Comparison of ENCODE assay signal across 8 cellular contexts in the genomic region with DNA sequence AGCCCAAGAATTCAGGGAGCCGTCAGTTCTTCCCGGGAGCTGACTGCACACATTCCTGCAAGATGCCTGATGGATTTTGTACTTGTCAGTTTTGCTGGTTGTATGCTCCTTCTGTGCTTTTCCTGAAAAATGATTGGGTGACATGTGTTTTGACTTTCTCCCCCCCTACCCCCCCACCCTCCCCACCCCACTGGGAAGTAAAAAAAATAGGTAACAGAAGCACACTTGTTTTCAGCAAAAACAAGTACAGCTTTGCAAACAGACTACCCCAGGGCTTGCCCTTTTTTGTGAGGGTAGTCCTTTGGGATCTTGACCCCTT. TPM values are rescaled to one million over a fixed set of nuclear protein-coding genes. Genes with fewer than 3 reads are reported as not detected.
DNase-seq lines count a peak whose midpoint lies in the region; ATAC-seq, FAIRE-seq and TF ChIP-seq lines count a peak whose summit lies in the region.

No MANE protein-coding gene starts in this region.

- H3K9me3 ChIP-seq in A549 = no peaks in the 10 kb centered on the region
- no peaks in the 10 kb centered on the region for H3K9me3 ChIP-seq in IMR-90 (ENCODE audit: control insufficient read depth, insufficient read depth, low read length)
- H3K9me3 ChIP-seq in mucosa of stomach (ENCODE audit: control insufficient read depth, low read length) = no peaks in the 10 kb centered on the region

- no peak for TF ChIP-seq RAD21 in A549 (conservative IDR thresholded peaks at IDR 0.05 in 1 of 2, IDR thresholded peaks at IDR 0.05 in 1 of 2)
- no peak for TF ChIP-seq RAD21 in IMR-90 (IDR thresholded peaks at IDR 0.05; ENCODE audit: low read length)

- no peak overlapping the region for H3K14ac ChIP-seq in IMR-90 (replicated peaks; ENCODE audit: low read depth, low read length)

- H2AK9ac ChIP-seq in IMR-90 (replicated peaks; ENCODE audit: low read depth, low read length, poor library complexity) = peak overlapping the region; percentile 96

- no peak overlapping the region for H2BK120ac ChIP-seq in IMR-90 (ENCODE audit: low read depth, low read length)

- peaks cover 5% of the 10 kb centered on the region for H3K27me3 Mint-ChIP-seq in chondrocyte (ENCODE audit: low read depth)

- H2AK5ac ChIP-seq in IMR-90 (ENCODE audit: low read depth, low read length) = no peak overlapping the region

- no peak for TF ChIP-seq CTCF in A549 (IDR thresholded peaks at IDR 0.05)
- TF ChIP-seq CTCF in IMR-90 (conservative IDR thresholded peaks at IDR 0.05; ENCODE audit: low read depth, low read length) = no peak
- TF ChIP-seq CTCF in chondrocyte (IDR thresholded peaks at IDR 0.05) = no peak

- H3K4ac ChIP-seq in IMR-90 (ENCODE audit: low read depth, low read length) = no peak overlapping the region

- peak overlapping the region; percentile 89 for H2AFZ ChIP-seq in IMR-90 (replicated peaks; ENCODE audit: low read length, poor library complexity)

- peaks cover 17% of the 10 kb centered on the region for H3K36me3 ChIP-seq in IMR-90 (ENCODE audit: control insufficient read depth, insufficient read depth, low read length)
- peaks cover 3% of the 10 kb centered on the region for H3K36me3 ChIP-seq in mucosa of stomach (ENCODE audit: control insufficient read depth, insufficient read depth, low read length)

- peak overlapping the region; percentile 97 for H3K27ac ChIP-seq in A549
- H3K27ac ChIP-seq in IMR-90 (ENCODE audit: insufficient read depth, low read length) = no peak overlapping the region

- in situ Hi-C loops in IMR-90 (cut with MboI; ENCODE audit: low sequenced_read_pairs) = no loop called here

- FAIRE-seq in A549 (lab: Jason Lieb, UNC) = no peak

- H3K18ac ChIP-seq in IMR-90 (ENCODE audit: low read depth, low read length) = no peak overlapping the region

- H3K56ac ChIP-seq in IMR-90 (ENCODE audit: extremely low read depth, insufficient read depth, low read length) = no peak overlapping the region

- H3K9ac ChIP-seq in IMR-90 (ENCODE audit: low read depth, low read length) (peak overlapping the region; percentile 78), mucosa of stomach (ENCODE audit: low read length) (peak overlapping the region; percentile 66)

- H3K9me3 Mint-ChIP-seq in chondrocyte (ENCODE audit: low read depth) = no peaks in the 10 kb centered on the region

- H3K27ac Mint-ChIP-seq in chondrocyte (ENCODE audit: unreplicated experiment) = peak overlapping the region; percentile 94

- no peak for TF ChIP-seq POLR2A in A549 (IDR thresholded peaks at IDR 0.05; ENCODE audit: low read length)
- no peak for TF ChIP-seq POLR2A in IMR-90 (IDR thresholded peaks at IDR 0.05; ENCODE audit: low read depth, low read length)

- CTCF ChIA-PET in A549 (lab: Yijun Ruan, JAX) (interaction anchor here (0.5 to 2.0 kb wide), 5 partner anchors 22 to 338 kb away, joined by 3 to 4 read pairs (median 3); no protein-coding TSS in a partner anchor), IMR-90 (lab: Yijun Ruan, JAX) (no interaction called here)

- peaks cover 25 to 49% of the 10 kb centered on the region in 2 experiments for H3K79me1 ChIP-seq in IMR-90 (ENCODE audit: low read depth in 1 of 2, low read length in 2 of 2)

- H4K91ac ChIP-seq in IMR-90 (ENCODE audit: insufficient read depth, low read depth, low read length) = no peak overlapping the region

- peak overlapping the region; percentile 97 for H3K4me3 ChIP-seq in A549
- peak overlapping the region; percentile 96 for H3K4me3 ChIP-seq in IMR-90 (ENCODE audit: insufficient read depth, low read depth, low read length)
- no peak overlapping the region for H3K4me3 ChIP-seq in mucosa of stomach (ENCODE audit: low read length)

- no peak for ATAC-seq in A549
- no peak for ATAC-seq in IMR-90 (ENCODE audit: low read depth)
- ATAC-seq in GM21737 (IDR thresholded peaks at IDR 0.05; ENCODE audit: unreplicated experiment) = no peak

- DNase-seq in A549 (ENCODE audit: low read depth in 1 of 2, low spot score in 1 of 2) (no peak), IMR-90 (no peak), chondrocyte (ENCODE audit: low spot score) (no peak), cerebellar nuclear complex (lab: John Stamatoyannopoulos, UW) (no peak), HT-29 (ENCODE audit: low spot score) (no peak)
- DNase-seq in activated effector memory CD4-positive, alpha-beta T cell treated with anti-CD3 and anti-CD28 coated beads, Interleukin-2, amount 50 U/mL, for 16 hours = no peak

- H3K36me3 Mint-ChIP-seq in chondrocyte (ENCODE audit: low read depth) = peaks cover 16% of the 10 kb centered on the region

- H3K4me3 Mint-ChIP-seq in chondrocyte (ENCODE audit: unreplicated experiment) = peak overlapping the region; percentile 92

- WGBS in A549 (ENCODE audit: missing lambda C conversion rate) = 26% methylated on average over 2 of the region's 2 CpGs
- WGBS in IMR-90 (ENCODE audit: extremely low coverage in 2 of 2, insufficient read length in 1 of 2), 2 experiments = no CpG with 5 or more reads among the region's 2 CpGs

- H3K9me1 ChIP-seq in IMR-90 (ENCODE audit: insufficient read depth, low read length) = peaks cover 6% of the 10 kb centered on the region; the same call in 1 of the 2 replicates

- H4K8ac ChIP-seq in IMR-90 (ENCODE audit: low read depth in 2 of 2, low read length in 2 of 2) = no peak overlapping the region

- intact Hi-C loops in IMR-90 (cut with micrococcal nuclease) = loop anchor here (2.0 to 5.0 kb wide), 2 partner anchors 69 to 126 kb away; a partner anchor contains a TSS

- no peak overlapping the region for H4K5ac ChIP-seq in IMR-90 (ENCODE audit: low read depth, low read length)

- no TSS peak for BruUV-seq in IMR-90 (replicated peaks; lab: Mats Ljungman, UMichigan)

- TF ChIP-seq EP300 in A549 (IDR thresholded peaks at IDR 0.05) = no peak

- peaks cover 22% of the 10 kb centered on the region for H4K20me1 ChIP-seq in IMR-90 (ENCODE audit: insufficient read depth, low read length)

- peak overlapping the region; percentile 35 for H3K23ac ChIP-seq in IMR-90 (ENCODE audit: low read depth, low read length)

- H2BK5ac ChIP-seq in IMR-90 (ENCODE audit: low read depth, low read length, poor library complexity, severe bottlenecking) = no peak overlapping the region

- dilution Hi-C loops in IMR-90 (cut with HindIII; ENCODE audit: low sequenced_read_pairs, unreplicated experiment) = no loop called here

- H3K4me1 ChIP-seq in A549 = peaks cover 14% of the 10 kb centered on the region
- H3K4me1 ChIP-seq in IMR-90 (ENCODE audit: control insufficient read depth, insufficient read depth, low read length) = peaks cover 5% of the 10 kb centered on the region; the same call in 1 of the 2 replicates
- H3K4me1 ChIP-seq in mucosa of stomach (ENCODE audit: control insufficient read depth, insufficient read depth, low read length) = peaks cover 15% of the 10 kb centered on the region

- POLR2A ChIA-PET in A549 (lab: Yijun Ruan, JAX) (no interaction called here), IMR-90 (lab: Charles Lee; ENCODE audit: unreplicated experiment) (interaction anchor here (0.7 kb wide), 1 partner anchor 1585 kb away, joined by 6 read pairs; no protein-coding TSS in a partner anchor)

- peaks cover 37% of the 10 kb centered on the region for H3K4me1 Mint-ChIP-seq in chondrocyte (ENCODE audit: low read depth)

- no peak overlapping the region for H2BK20ac ChIP-seq in IMR-90 (ENCODE audit: low read depth, low read length)

- no peak overlapping the region for H2BK15ac ChIP-seq in IMR-90 (ENCODE audit: low read depth, low read length)

- H3K27me3 ChIP-seq in IMR-90 (ENCODE audit: control insufficient read depth, insufficient read depth, low read length) = peaks cover 11% of the 10 kb centered on the region
- H3K27me3 ChIP-seq in mucosa of stomach (ENCODE audit: control insufficient read depth, insufficient read depth, low read length) = no peaks in the 10 kb centered on the region

- peak overlapping the region; percentile 99 for H3K4me2 ChIP-seq in A549
- peak overlapping the region; percentile 97 for H3K4me2 ChIP-seq in IMR-90 (ENCODE audit: low read depth, low read length)

TF ChIP-seq in A549, 52 proteins besides CTCF, POLR2A, EP300 and RAD21 (continues in another document):
- no peak for TF ChIP-seq NPAS2 (CRISPR knock-in tag; IDR thresholded peaks at IDR 0.05; ENCODE audit: borderline replicate concordance)
- no peak for TF ChIP-seq ZSCAN20 (CRISPR knock-in tag; IDR thresholded peaks at IDR 0.05)

TF ChIP-seq in IMR-90, 13 proteins besides CTCF, POLR2A, EP300 and RAD21:
- no peak for TF ChIP-seq BHLHE40 (IDR thresholded peaks at IDR 0.05; ENCODE audit: low read depth, low read length)
- TF ChIP-seq RCOR1 (IDR thresholded peaks at IDR 0.05; ENCODE audit: insufficient replicate concordance, low read length) = no peak
- TF ChIP-seq MAFK (IDR thresholded peaks at IDR 0.05; ENCODE audit: low read depth, low read length) = 0 out of 2 replicates have a peak, but pooled peaks have one; percentile 39
TF ChIP-seq in IMR-90: peak in this region for 1.

RNA-seq across cellular contexts. Expression of a gene that starts 1.1 kb away (rescaled TPM):
- 38.6 and 45.6 TPM in 2 replicates for polyA plus RNA-seq in A549 (2011; rRNA removed)
- polyA plus RNA-seq in A549 (2012; cell fraction: cytosol; rRNA removed) = 44.4 and 46.8 TPM in 2 replicates
- polyA plus RNA-seq in A549 (2012; cell fraction: nucleus; rRNA removed) = 50.6 and 64.1 TPM in 2 replicates
- 23.3 to 24.8 TPM (median 23.8 TPM) in 3 replicates for polyA plus RNA-seq in A549 (2017; fragmentation: RNase III; extraction: RNeasy Plus Mini Kit Qiagen cat#74134 plus additional on column Dnase treatment)
- 123 TPM in 2 replicates for polyA minus RNA-seq in A549 (2011; rRNA and poly(A)+ RNA removed)
- 25.6 and 33.9 TPM in 2 replicates for total RNA-seq in IMR-90 (2012; rRNA removed)
- polyA plus RNA-seq in IMR-90 (2012; rRNA removed) = 37.2 and 46.4 TPM in 2 replicates
- 18.8 and 31.7 TPM in 2 replicates for polyA plus RNA-seq in IMR-90 (2012; cell fraction: cytosol; rRNA removed)
- 64.7 and 95.6 TPM in 2 replicates for polyA plus RNA-seq in IMR-90 (2012; cell fraction: nucleus; rRNA removed; ENCODE audit: low replicate concordance)
- total RNA-seq in chondrocyte = 60.2 to 63.5 TPM (median 62.6 TPM) in 3 replicates
- total RNA-seq in HT-29 (2014; rRNA removed; shearing (Covaris generic)) = 46.7 and 48.6 TPM in 2 replicates
